In the genomic region with DNA sequence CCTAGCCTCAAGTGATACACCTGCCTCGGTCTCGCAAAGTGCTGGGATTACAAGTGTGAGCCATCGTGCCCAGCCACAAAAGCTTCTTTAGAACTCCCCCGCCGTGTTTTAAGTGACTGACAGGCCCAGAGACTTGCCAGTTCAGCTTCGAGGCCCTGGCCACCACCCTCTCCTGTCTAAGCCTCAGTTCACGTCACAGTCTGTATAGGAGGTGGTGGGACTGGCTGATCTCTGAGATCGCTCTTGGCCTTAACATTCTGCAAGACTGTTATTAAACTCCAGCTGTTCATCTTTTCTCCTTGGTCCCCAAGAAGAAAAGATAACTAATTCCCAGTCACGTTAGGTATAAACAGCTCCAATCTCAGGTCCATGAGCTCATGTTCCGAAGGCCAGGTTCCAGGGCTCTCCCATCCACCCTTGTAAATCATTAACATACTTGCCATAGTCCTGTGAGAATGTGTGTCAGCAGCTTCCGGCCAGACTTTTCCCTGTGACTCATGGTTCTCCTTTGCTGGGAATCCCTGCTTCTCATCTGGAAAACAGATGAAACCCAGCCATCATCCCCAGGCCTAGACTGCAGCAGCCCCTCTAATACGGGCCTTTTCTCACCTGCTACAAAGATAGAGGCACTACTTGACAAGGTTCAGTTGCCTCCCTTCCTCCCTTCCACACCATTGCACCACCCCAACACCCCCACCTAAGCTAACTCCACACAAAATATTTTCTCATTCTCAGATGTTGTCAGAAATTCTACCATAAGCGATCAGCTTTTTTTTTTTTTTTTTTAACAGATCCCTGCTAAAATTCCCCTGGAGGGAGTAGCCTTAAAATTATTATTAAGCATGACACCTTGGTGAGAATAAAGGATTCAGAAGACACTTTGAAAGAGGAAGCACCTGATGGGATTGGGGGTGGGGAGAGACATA, we compare ENCODE assay signal across 8 cellular contexts. TPM values are rescaled to one million over a fixed set of nuclear protein-coding genes. Genes with fewer than 3 reads are reported as not detected.
DNase-seq lines count a peak whose midpoint lies in the region; ATAC-seq, FAIRE-seq and TF ChIP-seq lines count a peak whose summit lies in the region.

No MANE protein-coding gene starts in this region.

- H3K9me3 ChIP-seq in HepG2 (ENCODE audit: low read length) (no peaks in the 10 kb centered on the region), upper lobe of right lung (no peaks in the 10 kb centered on the region)

- H3K27me3 Mint-ChIP-seq in activated naive CD4-positive, alpha-beta T cell treated with anti-CD3 and anti-CD28 coated beads for 36 hours (ENCODE audit: low read depth), result no peaks in the 10 kb centered on the region

- no peaks in the 10 kb centered on the region for H3K9me3 Mint-ChIP-seq in activated naive CD4-positive, alpha-beta T cell treated with anti-CD3 and anti-CD28 coated beads for 36 hours

- H3K27me3 ChIP-seq in brain microvascular endothelial cell (replicated peaks) (no peaks in the 10 kb centered on the region), HepG2 (ENCODE audit: control insufficient read depth in 1 of 2, insufficient read depth in 2 of 2, low read length in 2 of 2) (no peaks in the 10 kb centered on the region), upper lobe of right lung (no peaks in the 10 kb centered on the region)

- peaks cover 17% of the 10 kb centered on the region for H3K4me1 Mint-ChIP-seq in activated naive CD4-positive, alpha-beta T cell treated with anti-CD3 and anti-CD28 coated beads for 36 hours (ENCODE audit: low read depth)

- TF ChIP-seq POLR2A in HepG2 (IDR thresholded peaks at IDR 0.05; ENCODE audit: insufficient read depth in 1 of 2, low read depth in 2 of 2, low read length in 2 of 2), result peak in 1 of 2 experiments; percentile 58; a peak in 3 of 4 replicates

- in situ Hi-C loops in brain microvascular endothelial cell (cut with HindIII; ENCODE audit: low pct_ligation_motif_present, low sequenced_read_pairs), result no loop called here
- in situ Hi-C loops in HepG2 (cut with HindIII; ENCODE audit: extremely low pct_ligation_motif_present, low pct_unique_long_range_greater_than_20kb), result loop anchor here (10.0 kb wide), 1 partner anchor 82 kb away; the partner anchor contains the start of gene NUP50

- no peak overlapping the region for H3K4me3 Mint-ChIP-seq in activated naive CD4-positive, alpha-beta T cell treated with anti-CD3 and anti-CD28 coated beads for 36 hours

- TF ChIP-seq RAD21 in HepG2 (CRISPR knock-in tag; IDR thresholded peaks at IDR 0.05), result no peak

- intact Hi-C loops in activated naive CD4-positive, alpha-beta T cell treated with anti-CD3 and anti-CD28 coated beads for 36 hours (cut with micrococcal nuclease), result loop anchor here (10.0 kb wide), 1 partner anchor 142 kb away; no protein-coding TSS in a partner anchor
- intact Hi-C loops in HepG2 (cut with micrococcal nuclease; ENCODE audit: unreplicated experiment), result loop anchor here (2.0 kb wide), 1 partner anchor 16 kb away; no protein-coding TSS in a partner anchor
- intact Hi-C loops in upper lobe of right lung (cut with DNase I), result no loop called here

- H3K36me3 Mint-ChIP-seq in activated naive CD4-positive, alpha-beta T cell treated with anti-CD3 and anti-CD28 coated beads for 36 hours (ENCODE audit: low read depth), result no peaks in the 10 kb centered on the region

- H3K27ac Mint-ChIP-seq in activated naive CD4-positive, alpha-beta T cell treated with anti-CD3 and anti-CD28 coated beads for 36 hours, result peak overlapping the region; percentile 74

- ATAC-seq in HepG2 (peak; percentile 87), upper lobe of right lung (peak; percentile 81)

- BruUV-seq in HepG2 (replicated peaks; lab: Mats Ljungman, UMichigan), result TSS peak; percentile 92

- H3K36me3 ChIP-seq in brain microvascular endothelial cell (replicated peaks) (no peaks in the 10 kb centered on the region), HepG2 (replicated peaks in 1 of 2; ENCODE audit: control insufficient read depth in 1 of 2, insufficient read depth in 2 of 2, low read length in 2 of 2) (no peaks in the 10 kb centered on the region), upper lobe of right lung (no peaks in the 10 kb centered on the region)

- WGBS in HepG2 (ENCODE audit: low lambda C conversion rate), result 2% methylated on average over 12 of the region's 13 CpGs

- FAIRE-seq in HepG2 (lab: Jason Lieb, UNC), result peak; percentile 100

- TF ChIP-seq EP300 in HepG2 (IDR thresholded peaks at IDR 0.05; ENCODE audit: low read depth in 2 of 2, low read length in 2 of 2), result peak in 1 of 2 experiments; percentile 73; a peak in 2 of 4 replicates
- no peak for TF ChIP-seq EP300 in HepG2 (CRISPR knock-in tag; IDR thresholded peaks at IDR 0.05; ENCODE audit: borderline replicate concordance)

- H3K4me3 ChIP-seq in brain microvascular endothelial cell (ENCODE audit: low read depth, low read length) (no peak overlapping the region), HepG2 (replicated peaks in 1 of 3; ENCODE audit: insufficient read depth in 1 of 3, low read depth in 2 of 3, low read length in 3 of 3) (peak overlapping the region in 2 of 3 experiments; percentile 3 to 52; a peak in 3 of 6 replicates), upper lobe of right lung (no peak overlapping the region)

- no peak overlapping the region for H2AFZ ChIP-seq in HepG2 (ENCODE audit: low read length)

- H3K27ac ChIP-seq in brain microvascular endothelial cell (peak overlapping the region; percentile 88), HepG2 (ENCODE audit: extremely low read length, insufficient read depth, low read length) (peak overlapping the region; percentile 89), upper lobe of right lung (peak overlapping the region; percentile 66)

- POLR2A ChIA-PET in HepG2 (lab: Yijun Ruan, JAX), result interaction anchor here (0.5 to 2.0 kb wide), 21 partner anchors 9 to 238 kb away, joined by 3 to 39 read pairs (median 4); partner anchors contain the start of gene NUP50

- peaks cover 84% of the 10 kb centered on the region for H3K4me1 ChIP-seq in HepG2 (ENCODE audit: insufficient read depth, low read length)
- peaks cover 11% of the 10 kb centered on the region for H3K4me1 ChIP-seq in upper lobe of right lung

- H3K4me2 ChIP-seq in HepG2 (ENCODE audit: low read depth, low read length), result peak overlapping the region; percentile 95

- CTCF ChIA-PET in activated naive CD4-positive, alpha-beta T cell treated with anti-CD3 and anti-CD28 coated beads for 36 hours (lab: Charles Lee), result interaction anchor here (1.0 kb wide), 1 partner anchor 145 kb away, joined by 4 read pairs; no protein-coding TSS in a partner anchor
- CTCF ChIA-PET in HepG2 (lab: Yijun Ruan, JAX; ENCODE audit: low intra/inter-chr PET ratio, low total read pairs), result no interaction called here

- no peak for TF ChIP-seq CTCF in brain microvascular endothelial cell (IDR thresholded peaks at IDR 0.05; ENCODE audit: low read depth, low read length, missing control alignments)
- no peak for TF ChIP-seq CTCF in HepG2 (CRISPR knock-in tag; IDR thresholded peaks at IDR 0.05)
- no peak for TF ChIP-seq CTCF in upper lobe of right lung (IDR thresholded peaks at IDR 0.05)

- H4K20me1 ChIP-seq in HepG2 (ENCODE audit: insufficient read depth, low read length), result no peaks in the 10 kb centered on the region

- no peaks in the 10 kb centered on the region for H3K79me2 ChIP-seq in HepG2 (ENCODE audit: insufficient read depth, low read length)

- H3K9ac ChIP-seq in HepG2 (ENCODE audit: insufficient read depth, low read depth, low read length), result peak overlapping the region; percentile 70

- DNase-seq in activated naive CD4-positive, alpha-beta T cell treated with anti-CD3 and anti-CD28 coated beads for 36 hours, result no peak
- DNase-seq in activated naive CD4-positive, alpha-beta T cell treated with Interleukin-2 at 50 U/mL for 16 hours, result no peak
- DNase-seq in brain microvascular endothelial cell, result peak; percentile 93
- peak; percentile 98 for DNase-seq in HepG2 (ENCODE audit: low spot score)
- DNase-seq in upper lobe of right lung, result no peak
- no peak for DNase-seq in middle frontal gyrus (ENCODE audit: extremely low spot score, low spot score)
- no peak for DNase-seq in NK-92 (lab: John Stamatoyannopoulos, UW; ENCODE audit: unreplicated experiment)
- no peak for DNase-seq in activated CD4-positive, alpha-beta T cell treated with anti-CD3 and anti-CD28 coated beads for 4 hours

RNA-seq across cellular contexts. Expression of gene KIAA0930, which starts 5.6 kb away (rescaled TPM):
- 10 to 100 TPM; 16.6 to 19.5 TPM for total RNA-seq in activated naive CD4-positive, alpha-beta T cell treated with anti-CD3 and anti-CD28 coated beads for 36 hours
- total RNA-seq in HepG2 (2016; rRNA removed; fragmentation: Illumina TruSeq; extraction: Trizol), result 25.5 and 27.0 TPM in 2 replicates
- total RNA-seq in HepG2 (2016; cell fraction: cytosol; rRNA removed; fragmentation: Illumina TruSeq; extraction: Trizol; ENCODE audit: low read depth), result 8.5 and 8.8 TPM in 2 replicates
- total RNA-seq in HepG2 (2016; cell fraction: insoluble cytoplasmic fraction; rRNA removed; fragmentation: Illumina TruSeq; extraction: Trizol), result 20.2 and 27.2 TPM in 2 replicates
- 26.6 and 27.7 TPM in 2 replicates for total RNA-seq in HepG2 (2016; cell fraction: membrane; rRNA removed; fragmentation: Illumina TruSeq; extraction: Trizol)
- 13.4 and 15.4 TPM in 2 replicates for total RNA-seq in HepG2 (2016; cell fraction: nucleus; rRNA removed; fragmentation: Illumina TruSeq; extraction: Trizol)
- 38.2 and 46.3 TPM in 2 replicates for polyA plus RNA-seq in HepG2 (2011; rRNA removed)
- 39.3 and 40.1 TPM in 2 replicates for polyA plus RNA-seq in HepG2 (2011; cell fraction: cytosol; rRNA removed)
- polyA plus RNA-seq in HepG2 (2011; cell fraction: nucleus; rRNA removed), result 32.6 and 39.0 TPM in 2 replicates
- 24.1 and 35.1 TPM in 2 replicates for polyA plus RNA-seq in HepG2 (2012)
- 14.2 and 17.6 TPM in 2 replicates for polyA plus RNA-seq in HepG2 (2016; cell fraction: cytosol; fragmentation: Illumina TruSeq; extraction: Trizol; ENCODE audit: low read depth)
- polyA plus RNA-seq in HepG2 (2016; cell fraction: insoluble cytoplasmic fraction; fragmentation: Illumina TruSeq; extraction: Trizol; ENCODE audit: low read depth), result 26.4 and 31.5 TPM in 2 replicates
- polyA plus RNA-seq in HepG2 (2016; cell fraction: membrane; fragmentation: Illumina TruSeq; extraction: Trizol; ENCODE audit: low read depth), result 30.2 and 31.7 TPM in 2 replicates
- polyA plus RNA-seq in HepG2 (2016; cell fraction: nucleus; fragmentation: Illumina TruSeq; extraction: Trizol; ENCODE audit: insufficient read depth, low read depth), result 28.9 and 29.2 TPM in 2 replicates
- 40.1 and 54.5 TPM in 2 replicates for polyA minus RNA-seq in HepG2 (2011; rRNA and poly(A)+ RNA removed; ENCODE audit: low replicate concordance)
- polyA minus RNA-seq in HepG2 (2011; cell fraction: cytosol; rRNA and poly(A)+ RNA removed), result 21.4 and 26.1 TPM in 2 replicates
- 4.8 and 8.6 TPM in 2 replicates for polyA minus RNA-seq in HepG2 (2011; cell fraction: nucleus; rRNA and poly(A)+ RNA removed)
- total RNA-seq in upper lobe of right lung, result 79.5 TPM

RNA-seq across cellular contexts. Expression of gene UPK3A, which starts 38.4 kb away (rescaled TPM):
- not detected for total RNA-seq in activated naive CD4-positive, alpha-beta T cell treated with anti-CD3 and anti-CD28 coated beads for 36 hours
- total RNA-seq in HepG2 (2016; rRNA removed; fragmentation: Illumina TruSeq; extraction: Trizol) (10.0 and 10.5 TPM in 2 replicates), upper lobe of right lung (not detected)
- total RNA-seq in HepG2 (2016; cell fraction: cytosol; rRNA removed; fragmentation: Illumina TruSeq; extraction: Trizol; ENCODE audit: low read depth), result 9.4 and 11.8 TPM in 2 replicates
- 9.5 and 11.5 TPM in 2 replicates for total RNA-seq in HepG2 (2016; cell fraction: insoluble cytoplasmic fraction; rRNA removed; fragmentation: Illumina TruSeq; extraction: Trizol)
- 10.2 and 12.3 TPM in 2 replicates for total RNA-seq in HepG2 (2016; cell fraction: membrane; rRNA removed; fragmentation: Illumina TruSeq; extraction: Trizol)
- 3.3 and 4.2 TPM in 2 replicates for total RNA-seq in HepG2 (2016; cell fraction: nucleus; rRNA removed; fragmentation: Illumina TruSeq; extraction: Trizol)
- 12.2 and 13.8 TPM in 2 replicates for polyA plus RNA-seq in HepG2 (2011; rRNA removed)
- polyA plus RNA-seq in HepG2 (2011; cell fraction: cytosol; rRNA removed), result 10.6 and 20.2 TPM in 2 replicates
- polyA plus RNA-seq in HepG2 (2011; cell fraction: nucleus; rRNA removed), result 5.9 and 7.2 TPM in 2 replicates
- 4.3 and 11.1 TPM in 2 replicates for polyA plus RNA-seq in HepG2 (2012)
- polyA plus RNA-seq in HepG2 (2016; cell fraction: cytosol; fragmentation: Illumina TruSeq; extraction: Trizol; ENCODE audit: low read depth), result 14.1 and 18.5 TPM in 2 replicates
- polyA plus RNA-seq in HepG2 (2016; cell fraction: insoluble cytoplasmic fraction; fragmentation: Illumina TruSeq; extraction: Trizol; ENCODE audit: low read depth), result 14.2 and 18.6 TPM in 2 replicates
- polyA plus RNA-seq in HepG2 (2016; cell fraction: membrane; fragmentation: Illumina TruSeq; extraction: Trizol; ENCODE audit: low read depth), result 13.4 and 14.9 TPM in 2 replicates
- 12.3 and 12.7 TPM in 2 replicates for polyA plus RNA-seq in HepG2 (2016; cell fraction: nucleus; fragmentation: Illumina TruSeq; extraction: Trizol; ENCODE audit: insufficient read depth, low read depth)
- 30.1 TPM in 1 of 2 replicates, not detected in the other for polyA minus RNA-seq in HepG2 (2011; rRNA and poly(A)+ RNA removed; ENCODE audit: low replicate concordance)
- 3.4 and 3.6 TPM in 2 replicates for polyA minus RNA-seq in HepG2 (2011; cell fraction: cytosol; rRNA and poly(A)+ RNA removed)
- polyA minus RNA-seq in HepG2 (2011; cell fraction: nucleus; rRNA and poly(A)+ RNA removed), result 2.2 and 3.2 TPM in 2 replicates

Comparison
In these comparisons a context has a peak if more than half of its experiments do, and no peak if none do; other contexts are left out.
1. DNase-seq: peak in brain microvascular endothelial cell (single experiment) and HepG2 (single experiment); none in activated naive CD4-positive, alpha-beta T cell treated with anti-CD3 and anti-CD28 coated beads for 36 hours (single experiment), activated naive CD4-positive, alpha-beta T cell treated with Interleukin-2 at 50 U/mL for 16 hours (single experiment), upper lobe of right lung (single experiment), middle frontal gyrus (single experiment), NK-92 (single experiment) and activated CD4-positive, alpha-beta T cell treated with anti-CD3 and anti-CD28 coated beads for 4 hours (0 of 2).
2. H3K4me3 ChIP-seq: peak in HepG2 (2 of 3); none in brain microvascular endothelial cell (single experiment) and upper lobe of right lung (single experiment).
3. Peak in every context shown above with its lines, with median percentiles within 50 percentile points of each other: H3K27ac ChIP-seq.